1 cellular context compared by ENCODE assay signal in genomic region chr6:28134015-28134414, GRCh38.
TF ChIP-seq lines count a peak whose summit lies in the region.

No MANE protein-coding gene starts in this region.

TF ChIP-seq in K562, 482 proteins besides CTCF, POLR2A, EP300 and RAD21:
- TF ChIP-seq STAG1 (CRISPR knock-in tag; IDR thresholded peaks at IDR 0.05; ENCODE audit: borderline replicate concordance) (peak; percentile 8; the same call in 1 of the 2 replicates), SMC3 (conservative IDR thresholded peaks at IDR 0.05; ENCODE audit: insufficient read depth, low read depth, low read length) (peak; percentile 52; the same call in 1 of the 2 replicates), RCOR1 (IDR thresholded peaks at IDR 0.05; ENCODE audit: borderline replicate concordance in 1 of 2, low read depth in 2 of 2, low read length in 2 of 2) (no peak; a peak in 1 of 4 replicates), JUND (IDR thresholded peaks at IDR 0.05; ENCODE audit: borderline replicate concordance, low read depth, low read length) (peak; percentile 12; the same call in 1 of the 2 replicates), JUND (tag; IDR thresholded peaks at IDR 0.05; ENCODE audit: borderline replicate concordance, low read depth, low read length) (no peak), RREB1 (CRISPR knock-in tag; IDR thresholded peaks at IDR 0.05) (no peak), PHF20 (IDR thresholded peaks at IDR 0.05; ENCODE audit: partially characterized antibody) (no peak), YY1 (IDR thresholded peaks at IDR 0.05; ENCODE audit: borderline replicate concordance in 1 of 3, control insufficient read depth in 1 of 3, extremely low read depth in 1 of 3, insufficient read depth in 3 of 3, insufficient read length in 1 of 3, insufficient replicate concordance in 2 of 3, low read depth in 1 of 3, low read length in 2 of 3) (peak in 1 of 3 experiments; percentile 46), SPI1 (IDR thresholded peaks at IDR 0.05; ENCODE audit: borderline replicate concordance, low read depth, low read length) (peak; percentile 53), LCOR (CRISPR knock-in tag; IDR thresholded peaks at IDR 0.05) (peak; percentile 75), ZMIZ1 (IDR thresholded peaks at IDR 0.05; ENCODE audit: low read depth in 2 of 2, low read length in 2 of 2) (0 out of 4 replicates have a peak, but pooled peaks of 1 of the 2 experiments have one; percentile 8), ZBTB33 (CRISPR knock-in tag; IDR thresholded peaks at IDR 0.05) (0 out of 2 replicates have a peak, but pooled peaks have one; percentile 14)
